Comparison of ENCODE assay signal across 1 cellular context in the genomic region with DNA sequence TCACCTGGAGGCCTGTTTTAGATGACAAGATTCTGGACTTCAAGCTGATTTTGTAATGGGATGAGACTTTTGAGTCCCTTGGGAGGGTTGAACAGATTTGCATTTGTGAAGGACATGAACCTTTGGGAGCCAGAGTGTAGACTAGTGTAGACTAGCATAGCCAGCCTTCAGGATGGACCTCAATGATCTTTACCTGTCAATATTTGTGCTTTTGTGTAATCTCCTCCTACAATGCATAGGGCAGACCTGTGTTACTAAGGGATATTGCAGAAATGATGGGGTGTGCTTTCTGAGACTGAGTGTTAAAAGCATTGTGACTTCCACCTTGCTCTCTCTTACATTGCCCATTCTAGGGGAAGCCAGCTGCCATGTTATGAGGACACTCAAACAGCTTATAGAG.
TF ChIP-seq lines count a peak whose summit lies in the region.

No MANE protein-coding gene starts in this region.

TF ChIP-seq in GM23338, 12 proteins besides CTCF, POLR2A, EP300 and RAD21 (continued from another document):
- TF ChIP-seq, protein P1, sequence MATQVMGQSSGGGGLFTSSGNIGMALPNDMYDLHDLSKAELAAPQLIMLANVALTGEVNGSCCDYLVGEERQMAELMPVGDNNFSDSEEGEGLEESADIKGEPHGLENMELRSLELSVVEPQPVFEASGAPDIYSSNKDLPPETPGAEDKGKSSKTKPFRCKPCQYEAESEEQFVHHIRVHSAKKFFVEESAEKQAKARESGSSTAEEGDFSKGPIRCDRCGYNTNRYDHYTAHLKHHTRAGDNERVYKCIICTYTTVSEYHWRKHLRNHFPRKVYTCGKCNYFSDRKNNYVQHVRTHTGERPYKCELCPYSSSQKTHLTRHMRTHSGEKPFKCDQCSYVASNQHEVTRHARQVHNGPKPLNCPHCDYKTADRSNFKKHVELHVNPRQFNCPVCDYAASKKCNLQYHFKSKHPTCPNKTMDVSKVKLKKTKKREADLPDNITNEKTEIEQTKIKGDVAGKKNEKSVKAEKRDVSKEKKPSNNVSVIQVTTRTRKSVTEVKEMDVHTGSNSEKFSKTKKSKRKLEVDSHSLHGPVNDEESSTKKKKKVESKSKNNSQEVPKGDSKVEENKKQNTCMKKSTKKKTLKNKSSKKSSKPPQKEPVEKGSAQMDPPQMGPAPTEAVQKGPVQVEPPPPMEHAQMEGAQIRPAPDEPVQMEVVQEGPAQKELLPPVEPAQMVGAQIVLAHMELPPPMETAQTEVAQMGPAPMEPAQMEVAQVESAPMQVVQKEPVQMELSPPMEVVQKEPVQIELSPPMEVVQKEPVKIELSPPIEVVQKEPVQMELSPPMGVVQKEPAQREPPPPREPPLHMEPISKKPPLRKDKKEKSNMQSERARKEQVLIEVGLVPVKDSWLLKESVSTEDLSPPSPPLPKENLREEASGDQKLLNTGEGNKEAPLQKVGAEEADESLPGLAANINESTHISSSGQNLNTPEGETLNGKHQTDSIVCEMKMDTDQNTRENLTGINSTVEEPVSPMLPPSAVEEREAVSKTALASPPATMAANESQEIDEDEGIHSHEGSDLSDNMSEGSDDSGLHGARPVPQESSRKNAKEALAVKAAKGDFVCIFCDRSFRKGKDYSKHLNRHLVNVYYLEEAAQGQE (IDR thresholded peaks at IDR 0.05; ENCODE audit: unreplicated experiment) = no peak
- no peak for TF ChIP-seq CREB1 (CRISPR knock-in tag; IDR thresholded peaks at IDR 0.05; ENCODE audit: low read depth)
- TF ChIP-seq, protein P2, sequence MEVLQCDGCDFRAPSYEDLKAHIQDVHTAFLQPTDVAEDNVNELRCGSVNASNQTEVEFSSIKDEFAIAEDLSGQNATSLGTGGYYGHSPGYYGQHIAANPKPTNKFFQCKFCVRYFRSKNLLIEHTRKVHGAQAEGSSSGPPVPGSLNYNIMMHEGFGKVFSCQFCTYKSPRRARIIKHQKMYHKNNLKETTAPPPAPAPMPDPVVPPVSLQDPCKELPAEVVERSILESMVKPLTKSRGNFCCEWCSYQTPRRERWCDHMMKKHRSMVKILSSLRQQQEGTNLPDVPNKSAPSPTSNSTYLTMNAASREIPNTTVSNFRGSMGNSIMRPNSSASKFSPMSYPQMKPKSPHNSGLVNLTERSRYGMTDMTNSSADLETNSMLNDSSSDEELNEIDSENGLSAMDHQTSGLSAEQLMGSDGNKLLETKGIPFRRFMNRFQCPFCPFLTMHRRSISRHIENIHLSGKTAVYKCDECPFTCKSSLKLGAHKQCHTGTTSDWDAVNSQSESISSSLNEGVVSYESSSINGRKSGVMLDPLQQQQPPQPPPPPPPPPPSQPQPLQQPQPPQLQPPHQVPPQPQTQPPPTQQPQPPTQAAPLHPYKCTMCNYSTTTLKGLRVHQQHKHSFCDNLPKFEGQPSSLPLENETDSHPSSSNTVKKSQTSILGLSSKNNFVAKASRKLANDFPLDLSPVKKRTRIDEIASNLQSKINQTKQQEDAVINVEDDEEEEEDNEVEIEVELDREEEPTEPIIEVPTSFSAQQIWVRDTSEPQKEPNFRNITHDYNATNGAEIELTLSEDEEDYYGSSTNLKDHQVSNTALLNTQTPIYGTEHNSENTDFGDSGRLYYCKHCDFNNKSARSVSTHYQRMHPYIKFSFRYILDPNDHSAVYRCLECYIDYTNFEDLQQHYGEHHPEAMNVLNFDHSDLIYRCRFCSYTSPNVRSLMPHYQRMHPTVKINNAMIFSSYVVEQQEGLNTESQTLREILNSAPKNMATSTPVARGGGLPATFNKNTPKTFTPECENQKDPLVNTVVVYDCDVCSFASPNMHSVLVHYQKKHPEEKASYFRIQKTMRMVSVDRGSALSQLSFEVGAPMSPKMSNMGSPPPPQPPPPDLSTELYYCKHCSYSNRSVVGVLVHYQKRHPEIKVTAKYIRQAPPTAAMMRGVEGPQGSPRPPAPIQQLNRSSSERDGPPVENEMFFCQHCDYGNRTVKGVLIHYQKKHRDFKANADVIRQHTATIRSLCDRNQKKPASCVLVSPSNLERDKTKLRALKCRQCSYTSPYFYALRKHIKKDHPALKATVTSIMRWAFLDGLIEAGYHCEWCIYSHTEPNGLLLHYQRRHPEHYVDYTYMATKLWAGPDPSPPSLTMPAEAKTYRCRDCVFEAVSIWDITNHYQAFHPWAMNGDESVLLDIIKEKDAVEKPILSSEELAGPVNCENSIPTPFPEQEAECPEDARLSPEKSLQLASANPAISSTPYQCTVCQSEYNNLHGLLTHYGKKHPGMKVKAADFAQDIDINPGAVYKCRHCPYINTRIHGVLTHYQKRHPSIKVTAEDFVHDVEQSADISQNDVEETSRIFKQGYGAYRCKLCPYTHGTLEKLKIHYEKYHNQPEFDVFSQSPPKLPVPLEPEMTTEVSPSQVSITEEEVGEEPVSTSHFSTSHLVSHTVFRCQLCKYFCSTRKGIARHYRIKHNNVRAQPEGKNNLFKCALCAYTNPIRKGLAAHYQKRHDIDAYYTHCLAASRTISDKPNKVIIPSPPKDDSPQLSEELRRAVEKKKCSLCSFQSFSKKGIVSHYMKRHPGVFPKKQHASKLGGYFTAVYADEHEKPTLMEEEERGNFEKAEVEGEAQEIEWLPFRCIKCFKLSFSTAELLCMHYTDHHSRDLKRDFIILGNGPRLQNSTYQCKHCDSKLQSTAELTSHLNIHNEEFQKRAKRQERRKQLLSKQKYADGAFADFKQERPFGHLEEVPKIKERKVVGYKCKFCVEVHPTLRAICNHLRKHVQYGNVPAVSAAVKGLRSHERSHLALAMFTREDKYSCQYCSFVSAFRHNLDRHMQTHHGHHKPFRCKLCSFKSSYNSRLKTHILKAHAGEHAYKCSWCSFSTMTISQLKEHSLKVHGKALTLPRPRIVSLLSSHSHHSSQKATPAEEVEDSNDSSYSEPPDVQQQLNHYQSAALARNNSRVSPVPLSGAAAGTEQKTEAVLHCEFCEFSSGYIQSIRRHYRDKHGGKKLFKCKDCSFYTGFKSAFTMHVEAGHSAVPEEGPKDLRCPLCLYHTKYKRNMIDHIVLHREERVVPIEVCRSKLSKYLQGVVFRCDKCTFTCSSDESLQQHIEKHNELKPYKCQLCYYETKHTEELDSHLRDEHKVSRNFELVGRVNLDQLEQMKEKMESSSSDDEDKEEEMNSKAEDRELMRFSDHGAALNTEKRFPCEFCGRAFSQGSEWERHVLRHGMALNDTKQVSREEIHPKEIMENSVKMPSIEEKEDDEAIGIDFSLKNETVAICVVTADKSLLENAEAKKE (CRISPR knock-in tag; IDR thresholded peaks at IDR 0.05) = no peak
- TF ChIP-seq EZH2 (IDR thresholded peaks at IDR 0.05; ENCODE audit: low read depth, unreplicated experiment) = no peak
- no peak for TF ChIP-seq ZNF114 (CRISPR knock-in tag; IDR thresholded peaks at IDR 0.05)
- no peak for TF ChIP-seq STAT1 (IDR thresholded peaks at IDR 0.05; ENCODE audit: unreplicated experiment)
- no peak for TF ChIP-seq NANOG (IDR thresholded peaks at IDR 0.05; ENCODE audit: borderline replicate concordance)
